Comparison of ENCODE assay signal across 16 cellular contexts in genomic region chr13:99996177-99996705, GRCh38. TPM values are rescaled to one million over a fixed set of nuclear protein-coding genes. Genes with fewer than 3 reads are reported as not detected.
A peak's percentile ranks its signal among the peaks of the same experiment; 100 is the strongest.
DNase-seq lines count a peak whose midpoint lies in the region; ATAC-seq, FAIRE-seq and TF ChIP-seq lines count a peak whose summit lies in the region.
"Had no signal": no experiment of that assay in that cellular context is flagged by ENCODE, and none has a peak within 500 bp of the region (broad histone marks: within the 10 kb centered on the region; RNA-seq: fewer than 3 reads in every experiment).

No MANE protein-coding gene starts in this region.

- no peak for ATAC-seq in GM18870 (IDR thresholded peaks at IDR 0.05; ENCODE audit: unreplicated experiment)
- ATAC-seq: activated CD4-positive, alpha-beta T cell treated with anti-CD3 and anti-CD28 coated beads for 36 hours; activated naive CD4-positive, alpha-beta T cell treated with anti-CD3 and anti-CD28 coated beads, Interleukin-2, amount 50 U/mL, for 72 hours; heart left ventricle had no signal

- H3K9me3 Mint-ChIP-seq in activated naive CD4-positive, alpha-beta T cell treated with anti-CD3 and anti-CD28 coated beads, Interleukin-2, amount 10 ng/mL, durations not matched to agents 7 days and 5 days: no peaks in the 10 kb centered on the region
- H3K9me3 Mint-ChIP-seq in type B pancreatic cell: no peaks in the 10 kb centered on the region

- H3K27me3 ChIP-seq in endothelial cell of umbilical vein (ENCODE audit: control insufficient read depth in 2 of 2, insufficient read depth in 2 of 2, low read length in 2 of 2): peaks cover 72 to 85% of the 10 kb centered on the region in 2 experiments

- no peak overlapping the region for H3K4me2 ChIP-seq in endothelial cell of umbilical vein (ENCODE audit: insufficient read depth, low read length)
- H3K4me2 ChIP-seq: BLaER1 had no signal

- H2AFZ ChIP-seq in endothelial cell of umbilical vein (ENCODE audit: low read depth, low read length): no peak overlapping the region

- intact Hi-C loops in endothelial cell of umbilical vein (cut with micrococcal nuclease): no loop called here

- dilution Hi-C loops in endothelial cell of umbilical vein (cut with MboI; ENCODE audit: extremely low pct_ligation_motif_present, low sequenced_read_pairs): no loop called here

- CTCF ChIA-PET in activated naive CD4-positive, alpha-beta T cell treated with anti-CD3 and anti-CD28 coated beads, Interleukin-2, amount 10 ng/mL, durations not matched to agents 7 days and 5 days (lab: Charles Lee): interaction anchor here (1.2 kb wide), 1 partner anchor 239 kb away, joined by 3 read pairs; no protein-coding TSS in a partner anchor
- CTCF ChIA-PET in endothelial cell of umbilical vein (lab: Charles Lee): interaction anchor here (1.2 kb wide), 1 partner anchor 519 kb away, joined by 4 read pairs; no protein-coding TSS in a partner anchor
- CTCF ChIA-PET in RWPE1 (lab: Yijun Ruan, JAX): interaction anchor here (0.7 kb wide), 1 partner anchor 68 kb away, joined by 3 read pairs; no protein-coding TSS in a partner anchor

- H3K4me1 ChIP-seq in endothelial cell of umbilical vein (ENCODE audit: control insufficient read depth, extremely low read depth, insufficient read depth, low read length): no peaks in the 10 kb centered on the region
- H3K4me1 ChIP-seq: BLaER1 had no signal

- H3K27ac ChIP-seq in endothelial cell of umbilical vein (ENCODE audit: insufficient read depth, low read depth, low read length) (no peak overlapping the region), RWPE1 (no peak overlapping the region)
- H3K27ac ChIP-seq: BLaER1, heart left ventricle, transverse colon had no signal

- no peak for TF ChIP-seq POLR2A in endothelial cell of umbilical vein (IDR thresholded peaks at IDR 0.05; ENCODE audit: low read depth, low read length)

- no peak for TF ChIP-seq CTCF in endothelial cell of umbilical vein (IDR thresholded peaks at IDR 0.05; ENCODE audit: extremely low read depth in 1 of 2, insufficient read depth in 1 of 2, low read depth in 1 of 2, low read length in 2 of 2)
- TF ChIP-seq CTCF in type B pancreatic cell (conservative IDR thresholded peaks at IDR 0.05): no peak
- TF ChIP-seq CTCF in RWPE1 (conservative IDR thresholded peaks at IDR 0.05; ENCODE audit: low read depth): no peak

- no peaks in the 10 kb centered on the region for H3K36me3 ChIP-seq in endothelial cell of umbilical vein (ENCODE audit: control insufficient read depth in 2 of 2, extremely low read depth in 1 of 2, insufficient read depth in 2 of 2, low read length in 2 of 2)
- H3K36me3 ChIP-seq: BLaER1, heart left ventricle, transverse colon had no signal

- peak overlapping the region; percentile 71 for H3K27ac Mint-ChIP-seq in activated naive CD4-positive, alpha-beta T cell treated with anti-CD3 and anti-CD28 coated beads, Interleukin-2, amount 10 ng/mL, durations not matched to agents 7 days and 5 days
- no peak overlapping the region for H3K27ac Mint-ChIP-seq in type B pancreatic cell
- H3K27ac Mint-ChIP-seq: activated CD4-positive, alpha-beta T cell treated with anti-CD3 and anti-CD28 coated beads for 36 hours; activated naive CD4-positive, alpha-beta T cell treated with anti-CD3 and anti-CD28 coated beads, Interleukin-2, amount 50 U/mL, for 72 hours had no signal

- H3K36me3 Mint-ChIP-seq in activated naive CD4-positive, alpha-beta T cell treated with anti-CD3 and anti-CD28 coated beads, Interleukin-2, amount 10 ng/mL, durations not matched to agents 7 days and 5 days: peaks cover 7% of the 10 kb centered on the region
- H3K36me3 Mint-ChIP-seq in type B pancreatic cell: peaks cover 3% of the 10 kb centered on the region

- no peaks in the 10 kb centered on the region for H4K20me1 ChIP-seq in endothelial cell of umbilical vein (replicated peaks; ENCODE audit: control insufficient read depth, extremely low read depth, insufficient read depth, low read length)

- peaks cover 85% of the 10 kb centered on the region for H3K27me3 Mint-ChIP-seq in activated naive CD4-positive, alpha-beta T cell treated with anti-CD3 and anti-CD28 coated beads, Interleukin-2, amount 10 ng/mL, durations not matched to agents 7 days and 5 days
- H3K27me3 Mint-ChIP-seq in type B pancreatic cell: peaks cover 81% of the 10 kb centered on the region

- no peak for FAIRE-seq in endothelial cell of umbilical vein (lab: Jason Lieb, UNC)

- H3K9me3 ChIP-seq in endothelial cell of umbilical vein (replicated peaks; ENCODE audit: control insufficient read depth, insufficient read depth, low read length): no peaks in the 10 kb centered on the region
- H3K9me3 ChIP-seq: heart left ventricle, transverse colon had no signal

- no peak overlapping the region for H3K9ac ChIP-seq in endothelial cell of umbilical vein (replicated peaks; ENCODE audit: extremely low read depth, insufficient read depth, low read length)
- H3K9ac ChIP-seq: BLaER1 had no signal

- H3K9me1 ChIP-seq in endothelial cell of umbilical vein (replicated peaks; ENCODE audit: control insufficient read depth, extremely low read depth, insufficient read depth, low read length): no peaks in the 10 kb centered on the region

- H3K4me3 ChIP-seq in endothelial cell of umbilical vein (replicated peaks in 1 of 3; ENCODE audit: insufficient read depth in 1 of 3, low read depth in 1 of 3, low read length in 3 of 3): no peak overlapping the region
- H3K4me3 ChIP-seq: BLaER1 had no signal

- BruUV-seq in endothelial cell of umbilical vein (replicated peaks; lab: Mats Ljungman, UMichigan): no TSS peak

- POLR2A ChIA-PET in endothelial cell of umbilical vein (lab: Charles Lee) (no interaction called here), RWPE1 (lab: Yijun Ruan, JAX; ENCODE audit: low non-redundant PET) (no interaction called here)

- H3K4me3 Mint-ChIP-seq in activated naive CD4-positive, alpha-beta T cell treated with anti-CD3 and anti-CD28 coated beads, Interleukin-2, amount 10 ng/mL, durations not matched to agents 7 days and 5 days: peak overlapping the region; percentile 7
- H3K4me3 Mint-ChIP-seq in type B pancreatic cell: peak overlapping the region; percentile 73
- H3K4me3 Mint-ChIP-seq: activated CD4-positive, alpha-beta T cell treated with anti-CD3 and anti-CD28 coated beads for 36 hours had no signal

- no peak for DNase-seq in activated naive CD4-positive, alpha-beta T cell treated with anti-CD3 and anti-CD28 coated beads, Interleukin-2, amount 10 ng/mL, durations not matched to agents 7 days and 5 days
- DNase-seq in activated naive CD4-positive, alpha-beta T cell (lab: John Stamatoyannopoulos, UW): no peak
- DNase-seq in NCI-H748 treated with DMSO at 0.1 percent for 48 hours (lab: John Stamatoyannopoulos, UW): peak; percentile 97
- peak; percentile 53 for DNase-seq in endothelial cell of umbilical vein (ENCODE audit: low read depth, low spot score)
- no peak for DNase-seq in type B pancreatic cell (ENCODE audit: extremely low spot score, unreplicated experiment)
- no peak for DNase-seq in RWPE1 (ENCODE audit: low spot score)
- DNase-seq in cortex of kidney (lab: John Stamatoyannopoulos, UW): no peak
- DNase-seq: heart left ventricle, NCI-H524 treated with DMSO at 0.1 percent for 48 hours, SIG-M5, transverse colon had no signal

- no peaks in the 10 kb centered on the region for H3K79me2 ChIP-seq in endothelial cell of umbilical vein (ENCODE audit: control insufficient read depth, insufficient read depth, low read length)

- peaks cover 14% of the 10 kb centered on the region for H3K4me1 Mint-ChIP-seq in activated naive CD4-positive, alpha-beta T cell treated with anti-CD3 and anti-CD28 coated beads, Interleukin-2, amount 10 ng/mL, durations not matched to agents 7 days and 5 days
- H3K4me1 Mint-ChIP-seq in type B pancreatic cell (ENCODE audit: unreplicated experiment): peaks cover 13% of the 10 kb centered on the region

TF ChIP-seq in endothelial cell of umbilical vein, 7 proteins besides CTCF, POLR2A, EP300 and RAD21:
- no peak for TF ChIP-seq MAX (IDR thresholded peaks at IDR 0.05; ENCODE audit: insufficient read depth, insufficient read length)
- peak; percentile 13 for TF ChIP-seq EZH2 (IDR thresholded peaks at IDR 0.05; ENCODE audit: borderline replicate concordance, low read depth, low read length, severe bottlenecking)

RNA-seq across cellular contexts. Expression of gene ZIC2, which starts 14.7 kb away (rescaled TPM):
- total RNA-seq in endothelial cell of umbilical vein: not detected in 2 replicates
- 0.03 TPM in 1 of 2 replicates, not detected in the other for polyA plus RNA-seq in endothelial cell of umbilical vein
- polyA plus RNA-seq in endothelial cell of umbilical vein (2011; cell fraction: cytosol; rRNA removed): not detected in 2 replicates
- not detected in 2 replicates for polyA plus RNA-seq in endothelial cell of umbilical vein (2011; cell fraction: nucleus; rRNA removed)
- not detected in 2 replicates for polyA plus RNA-seq in endothelial cell of umbilical vein (2012)
- not detected in 2 replicates for polyA minus RNA-seq in endothelial cell of umbilical vein
- polyA minus RNA-seq in endothelial cell of umbilical vein (2011; cell fraction: cytosol; rRNA and poly(A)+ RNA removed): 7.9 TPM
- polyA minus RNA-seq in endothelial cell of umbilical vein (2011; cell fraction: nucleus; rRNA and poly(A)+ RNA removed): not detected in 2 replicates
- total RNA-seq in type B pancreatic cell (ENCODE audit: low replicate concordance): 0.59 and 129 TPM in 2 replicates
- total RNA-seq: activated CD4-positive, alpha-beta T cell treated with anti-CD3 and anti-CD28 coated beads for 36 hours; heart left ventricle; renal cortical epithelial cell; transverse colon had no signal
- polyA plus RNA-seq: heart left ventricle had no signal

RNA-seq across cellular contexts. Expression of gene ZIC5, which starts 24.7 kb away (rescaled TPM):
- total RNA-seq in endothelial cell of umbilical vein (not detected in 2 replicates), type B pancreatic cell (ENCODE audit: low replicate concordance) (0.05 and 15.1 TPM in 2 replicates)
- not detected in 2 replicates for polyA plus RNA-seq in endothelial cell of umbilical vein
- polyA plus RNA-seq in endothelial cell of umbilical vein (2011; cell fraction: cytosol; rRNA removed): not detected in 2 replicates
- polyA plus RNA-seq in endothelial cell of umbilical vein (2011; cell fraction: nucleus; rRNA removed): not detected in 2 replicates
- polyA plus RNA-seq in endothelial cell of umbilical vein (2012): not detected in 2 replicates
- polyA minus RNA-seq in endothelial cell of umbilical vein: 0.04 TPM in 1 of 2 replicates, not detected in the other
- polyA minus RNA-seq in endothelial cell of umbilical vein (2011; cell fraction: cytosol; rRNA and poly(A)+ RNA removed): 2.3 TPM
- polyA minus RNA-seq in endothelial cell of umbilical vein (2011; cell fraction: nucleus; rRNA and poly(A)+ RNA removed): not detected in 2 replicates
- total RNA-seq: activated CD4-positive, alpha-beta T cell treated with anti-CD3 and anti-CD28 coated beads for 36 hours; activated naive CD4-positive, alpha-beta T cell treated with anti-CD3 and anti-CD28 coated beads, Interleukin-2, amount 50 U/mL, for 72 hours; heart left ventricle; renal cortical epithelial cell; transverse colon had no signal
- polyA plus RNA-seq: heart left ventricle had no signal

Comparison
In these comparisons a context has a peak if more than half of its experiments do, and no peak if none do; other contexts are left out.
1. DNase-seq: peak in NCI-H748 treated with DMSO at 0.1 percent for 48 hours (single experiment) and endothelial cell of umbilical vein (single experiment); none in activated naive CD4-positive, alpha-beta T cell treated with anti-CD3 and anti-CD28 coated beads, Interleukin-2, amount 10 ng/mL, durations not matched to agents 7 days and 5 days (single experiment), activated naive CD4-positive, alpha-beta T cell (0 of 4), type B pancreatic cell (single experiment), RWPE1 (single experiment) and cortex of kidney (single experiment).